ENCODE assay signal across 25 cellular contexts in the genomic region with DNA sequence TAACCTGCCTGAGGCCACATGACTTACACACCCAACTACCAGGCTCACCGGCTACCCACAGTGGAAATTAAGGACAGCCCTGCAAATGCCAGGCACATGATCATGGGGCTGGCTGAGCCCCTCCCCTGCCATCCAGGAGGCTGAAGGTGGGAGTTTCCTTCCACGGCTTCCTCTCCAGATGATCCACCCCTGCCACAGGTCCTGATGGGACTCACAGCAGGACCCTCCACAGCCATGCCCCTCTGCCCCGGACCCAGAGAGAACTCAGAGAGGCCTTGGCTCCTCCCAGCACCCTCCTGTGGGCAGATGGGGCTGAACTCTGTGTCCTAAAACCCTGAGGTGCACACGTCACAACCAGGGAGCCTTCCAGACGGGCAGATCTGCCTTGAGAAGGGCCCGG.
"Had no signal": no experiment of that assay in that cellular context is flagged by ENCODE, and none has a peak within 500 bp of the region (broad histone marks: within the 10 kb centered on the region; RNA-seq: fewer than 3 reads in every experiment).

No MANE protein-coding gene starts in this region.

- FAIRE-seq: frontal cortex, islet of Langerhans had no signal

- H3K27me3 ChIP-seq: cardiac muscle cell, colonic mucosa, testis had no signal

- H3K27ac ChIP-seq: cardiac muscle cell, colonic mucosa, esophagus muscularis mucosa, parathyroid adenoma, psoas muscle, sigmoid colon, testis, transverse colon, VCaP had no signal

- H3K4me3 ChIP-seq: cardiac muscle cell, colonic mucosa, esophagus muscularis mucosa, psoas muscle, sigmoid colon, smooth muscle cell, testis, transverse colon had no signal

- H3K4me1 ChIP-seq: colonic mucosa, parathyroid adenoma, sigmoid colon, testis, transverse colon had no signal

- H3K36me3 ChIP-seq: cardiac muscle cell, colonic mucosa, esophagus muscularis mucosa, sigmoid colon, transverse colon had no signal

- H3K9me3 ChIP-seq: colonic mucosa, esophagus muscularis mucosa, psoas muscle, sigmoid colon, testis, transverse colon had no signal

- DNase-seq: activated CD4-positive, alpha-beta T cell treated with anti-CD3 and anti-CD28 coated beads for 4 hours; activated CD4-positive, alpha-beta T cell treated with anti-CD3 and anti-CD28 coated beads, Interleukin-2, amount 50 U/mL, for 4 hours; activated naive CD4-positive, alpha-beta T cell treated with Interleukin-2 at 50 U/mL for 16 hours; activated T-cell treated with anti-CD3 and anti-CD28 coated beads for 4 hours; activated T-cell treated with anti-CD3 and anti-CD28 coated beads, Interleukin-2, amount 50 U/mL, for 72 hours; cerebellar nuclear complex; colonic mucosa; effector memory CD4-positive, alpha-beta T cell; left ventricle myocardium superior; naive B cell; occipital lobe; psoas muscle; sigmoid colon; stimulated activated CD4-positive, alpha-beta T cell treated with anti-CD3 and anti-CD28 coated beads, Interleukin-1b, Interleukin-23, amount 100 ng/mL, for 48 hours; stimulated activated naive CD4-positive, alpha-beta T cell; T-helper 1 cell; testis; transverse colon had no signal
